ENCODE assay signal across 17 cellular contexts in the genomic region with DNA sequence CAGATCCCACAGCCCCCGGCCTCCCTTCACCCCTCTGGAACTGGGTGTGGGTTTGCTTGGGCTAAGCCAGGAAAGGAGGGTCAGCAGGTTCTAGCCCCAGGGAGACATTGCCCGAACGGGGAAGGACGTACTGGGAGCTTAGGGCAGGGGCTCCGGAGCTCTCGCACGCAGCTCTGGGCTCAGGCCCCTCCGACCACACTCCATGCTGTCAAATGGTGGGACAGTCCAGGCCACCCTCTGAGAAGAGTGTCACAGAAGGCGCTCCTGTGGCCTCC.
DNase-seq lines count a peak whose midpoint lies in the region; ATAC-seq and TF ChIP-seq lines count a peak whose summit lies in the region.
"Had no signal": no experiment of that assay in that cellular context is flagged by ENCODE, and none has a peak within 500 bp of the region (broad histone marks: within the 10 kb centered on the region; RNA-seq: fewer than 3 reads in every experiment).

No MANE protein-coding gene starts in this region.

- no peak for DNase-seq in coronary artery (ENCODE audit: low spot score)
- no peak for DNase-seq in KG1 (lab: John Stamatoyannopoulos, UW)
- DNase-seq: activated CD8-positive, alpha-beta memory T cell treated with anti-CD3 and anti-CD28 coated beads, Interleukin-2, amount 10 ng/mL, durations not matched to agents 7 days and 5 days; activated gamma-delta T cell treated with Interleukin-2 at 50 U/mL for 16 hours; AML-193; NCI-H1105; stimulated activated CD4-positive, alpha-beta T cell treated with anti-CD3 and anti-CD28 coated beads, Interleukin-4, amount 100 ng/mL, for 24 hours had no signal

- H3K27ac ChIP-seq in C4-2B: peak overlapping the region; percentile 86; the same call in 1 of the 2 replicates
- H3K27ac ChIP-seq in coronary artery: peak overlapping the region; percentile 71 to 82
- H3K27ac ChIP-seq in muscle layer of colon (ENCODE audit: low read depth, low read length): peak overlapping the region; percentile 76
- no peak overlapping the region for H3K27ac ChIP-seq in subcutaneous abdominal adipose tissue (ENCODE audit: low read depth, low read length)
- H3K27ac ChIP-seq: KMS-11 had no signal

- H3K4me1 ChIP-seq in muscle layer of colon (ENCODE audit: insufficient read depth, low read length): peaks cover 32% of the 10 kb centered on the region
- peaks cover 10 to 35% (median 31%) of the 10 kb centered on the region in 5 donors for H3K4me1 ChIP-seq in subcutaneous abdominal adipose tissue (ENCODE audit: control insufficient read depth in 5 of 5, insufficient read depth in 5 of 5, low read length in 5 of 5)

- no peaks in the 10 kb centered on the region for H3K27me3 ChIP-seq in muscle layer of colon (ENCODE audit: control insufficient read depth in 1 of 2, insufficient read depth in 2 of 2, low read length in 2 of 2)
- no peaks in the 10 kb centered on the region for H3K27me3 ChIP-seq in subcutaneous abdominal adipose tissue (ENCODE audit: control insufficient read depth in 5 of 5, insufficient read depth in 4 of 5, low read length in 5 of 5)

- no peaks in the 10 kb centered on the region for H3K9me3 ChIP-seq in muscle layer of colon (ENCODE audit: low read length)
- H3K9me3 ChIP-seq in subcutaneous abdominal adipose tissue (ENCODE audit: control insufficient read depth in 5 of 5, low read length in 5 of 5): no peaks in the 10 kb centered on the region

- ATAC-seq in HG02981 (IDR thresholded peaks at IDR 0.05; ENCODE audit: unreplicated experiment) (no peak), GM18511 (IDR thresholded peaks at IDR 0.05; ENCODE audit: unreplicated experiment) (no peak), HG02973 (IDR thresholded peaks at IDR 0.05; ENCODE audit: unreplicated experiment) (no peak)
- ATAC-seq: activated CD4-positive, CD25-positive, alpha-beta regulatory T cell treated with anti-CD3 and anti-CD28 coated beads, Interleukin-2, amount 50 U/mL, for 24 hours; activated CD8-positive, alpha-beta memory T cell treated with anti-CD3 and anti-CD28 coated beads, Interleukin-2, amount 10 ng/mL, durations not matched to agents 7 days and 5 days; left colon; natural killer cell treated with Interleukin-12 subunit alpha and Interleukin-12 subunit beta and Interleukin-15 and Interleukin-18, amount 100 ng/mL, for 72 hours had no signal

- H3K9ac ChIP-seq in muscle layer of colon (ENCODE audit: low read length) (peak overlapping the region; percentile 67), subcutaneous abdominal adipose tissue (ENCODE audit: low read length in 5 of 5) (peak overlapping the region in 4 of 5 donors; percentile 21 to 38 (median 33))
- H3K9ac ChIP-seq: KMS-11 had no signal

- H3K4me3 ChIP-seq in coronary artery: peak overlapping the region; percentile 69
- peak overlapping the region; percentile 68 to 82 for H3K4me3 ChIP-seq in muscle layer of colon (ENCODE audit: low read depth in 1 of 2, low read length in 2 of 2)
- peak overlapping the region; percentile 62 to 81 (median 68) for H3K4me3 ChIP-seq in subcutaneous abdominal adipose tissue (ENCODE audit: low read depth in 1 of 5, low read length in 5 of 5)

- no peak for TF ChIP-seq CTCF in C4-2B (conservative IDR thresholded peaks at IDR 0.05)
- TF ChIP-seq CTCF in coronary artery (IDR thresholded peaks at IDR 0.05): no peak

- H3K36me3 ChIP-seq in muscle layer of colon (ENCODE audit: insufficient read depth, low read length) (peaks cover 12% of the 10 kb centered on the region), subcutaneous abdominal adipose tissue (ENCODE audit: control insufficient read depth in 5 of 5, insufficient read depth in 5 of 5, low read length in 5 of 5) (peaks cover 0 to 12% (median 2%) of the 10 kb centered on the region in 5 donors)
